9 cellular contexts compared by ENCODE assay signal in genomic region chr7:76049295-76049694, GRCh38. TPM values are rescaled to one million over a fixed set of nuclear protein-coding genes. Genes with fewer than 3 reads are reported as not detected.
A peak's percentile ranks its signal among the peaks of the same experiment; 100 is the strongest.
DNase-seq lines count a peak whose midpoint lies in the region; ATAC-seq and TF ChIP-seq lines count a peak whose summit lies in the region.
"Had no signal": no experiment of that assay in that cellular context is flagged by ENCODE, and none has a peak within 500 bp of the region (broad histone marks: within the 10 kb centered on the region; RNA-seq: fewer than 3 reads in every experiment).

No MANE protein-coding gene starts in this region.

- H3K27me3 ChIP-seq in right cardiac atrium (ENCODE audit: control insufficient read depth, insufficient read depth), result no peaks in the 10 kb centered on the region

- H3K9me3 ChIP-seq in right cardiac atrium (ENCODE audit: control insufficient read depth, low read length), result no peaks in the 10 kb centered on the region

- peak overlapping the region; percentile 33 for H3K27ac Mint-ChIP-seq in T-helper 1 cell treated with Interleukin-12 subunit alpha and Interleukin-12 subunit beta and Interleukin-4 antibody, amounts not matched to agents 30 μg/mL and 1 μg/mL, for 36 hours
- H3K27ac Mint-ChIP-seq in stimulated activated memory B cell treated with anti-CD40 and anti-IgM and Interleukin-4, amounts not matched to agents 10 μg/mL and 1 μg/mL and 100 μg/mL, for 72 hours, result peak overlapping the region; percentile 93

- H3K36me3 Mint-ChIP-seq in T-helper 1 cell treated with Interleukin-12 subunit alpha and Interleukin-12 subunit beta and Interleukin-4 antibody, amounts not matched to agents 30 μg/mL and 1 μg/mL, for 36 hours (ENCODE audit: low read depth), result peaks cover 33% of the 10 kb centered on the region
- H3K36me3 Mint-ChIP-seq in stimulated activated memory B cell treated with anti-CD40 and anti-IgM and Interleukin-4, amounts not matched to agents 10 μg/mL and 1 μg/mL and 100 μg/mL, for 72 hours, result peaks cover 34% of the 10 kb centered on the region

- H3K4me3 Mint-ChIP-seq in T-helper 1 cell treated with Interleukin-12 subunit alpha and Interleukin-12 subunit beta and Interleukin-4 antibody, amounts not matched to agents 30 μg/mL and 1 μg/mL, for 36 hours, result peak overlapping the region; percentile 97
- H3K4me3 Mint-ChIP-seq in stimulated activated memory B cell treated with anti-CD40 and anti-IgM and Interleukin-4, amounts not matched to agents 10 μg/mL and 1 μg/mL and 100 μg/mL, for 72 hours, result peak overlapping the region; percentile 20

- peak overlapping the region; percentile 84 for H3K4me3 ChIP-seq in right cardiac atrium (ENCODE audit: low read length)

- intact Hi-C loops in right cardiac atrium (cut with DNase I), result no loop called here

- no peak for TF ChIP-seq CTCF in VCaP (conservative IDR thresholded peaks at IDR 0.05)

- H3K4me1 ChIP-seq in right cardiac atrium (ENCODE audit: control insufficient read depth, insufficient read depth, low read length), result peaks cover 4% of the 10 kb centered on the region

- no peaks in the 10 kb centered on the region for H3K9me3 Mint-ChIP-seq in T-helper 1 cell treated with Interleukin-12 subunit alpha and Interleukin-12 subunit beta and Interleukin-4 antibody, amounts not matched to agents 30 μg/mL and 1 μg/mL, for 36 hours
- H3K9me3 Mint-ChIP-seq in stimulated activated memory B cell treated with anti-CD40 and anti-IgM and Interleukin-4, amounts not matched to agents 10 μg/mL and 1 μg/mL and 100 μg/mL, for 72 hours, result no peaks in the 10 kb centered on the region

- no peaks in the 10 kb centered on the region for H3K27me3 Mint-ChIP-seq in T-helper 1 cell treated with Interleukin-12 subunit alpha and Interleukin-12 subunit beta and Interleukin-4 antibody, amounts not matched to agents 30 μg/mL and 1 μg/mL, for 36 hours (ENCODE audit: low read depth)
- H3K27me3 Mint-ChIP-seq in stimulated activated memory B cell treated with anti-CD40 and anti-IgM and Interleukin-4, amounts not matched to agents 10 μg/mL and 1 μg/mL and 100 μg/mL, for 72 hours, result no peaks in the 10 kb centered on the region

- H3K27ac ChIP-seq in VCaP (peak overlapping the region; percentile 99), right cardiac atrium (ENCODE audit: low read length) (peak overlapping the region; percentile 20)

- WGBS in right cardiac atrium, result 89% methylated on average over 6 of the region's 6 CpGs

- peaks cover 38% of the 10 kb centered on the region for H3K4me1 Mint-ChIP-seq in T-helper 1 cell treated with Interleukin-12 subunit alpha and Interleukin-12 subunit beta and Interleukin-4 antibody, amounts not matched to agents 30 μg/mL and 1 μg/mL, for 36 hours (ENCODE audit: low read depth)
- H3K4me1 Mint-ChIP-seq in stimulated activated memory B cell treated with anti-CD40 and anti-IgM and Interleukin-4, amounts not matched to agents 10 μg/mL and 1 μg/mL and 100 μg/mL, for 72 hours, result peaks cover 50% of the 10 kb centered on the region

- DNase-seq in T-helper 1 cell (no peak), right cardiac atrium (peak in 1 of 3 donors; percentile 52), middle frontal gyrus (ENCODE audit: extremely low spot score, low spot score) (no peak), SK-N-DZ (ENCODE audit: low spot score) (no peak)
- DNase-seq: cerebellar nuclear complex had no signal

- ATAC-seq in right cardiac atrium (no peak), GM18502 (IDR thresholded peaks at IDR 0.05; ENCODE audit: poor library complexity, unreplicated experiment) (no peak)
- ATAC-seq in stimulated activated memory B cell treated with anti-CD40 and anti-IgM and Interleukin-4, amounts not matched to agents 10 μg/mL and 1 μg/mL and 100 μg/mL, for 72 hours, result no peak

RNA-seq across cellular contexts. Expression of gene MDH2, which starts 1.4 kb away (rescaled TPM):
- 100 to 1,000 TPM; 336 to 499 (median 479) TPM for total RNA-seq in right cardiac atrium
- 310 TPM for polyA plus RNA-seq in right cardiac atrium
- 87.2 and 104 TPM in 2 replicates for polyA plus RNA-seq in SK-N-DZ (2014; cell fraction: cytosol; rRNA removed)
- 57.5 and 74.9 TPM in 2 replicates for polyA plus RNA-seq in SK-N-DZ (2014; cell fraction: nucleus; rRNA removed)

RNA-seq across cellular contexts. Expression of gene STYXL1, which starts 1.5 kb away (rescaled TPM):
- 10 to 100 TPM; 10.2 to 28.5 (median 21.1) TPM for total RNA-seq in right cardiac atrium
- 43.7 TPM for polyA plus RNA-seq in right cardiac atrium
- 51.9 and 55.1 TPM in 2 replicates for polyA plus RNA-seq in SK-N-DZ (2014; cell fraction: cytosol; rRNA removed)
- polyA plus RNA-seq in SK-N-DZ (2014; cell fraction: nucleus; rRNA removed), result 29.8 and 30.9 TPM in 2 replicates

RNA-seq across cellular contexts. Expression of gene TMEM120A, which starts 54.9 kb away (rescaled TPM):
- total RNA-seq in right cardiac atrium, result 100 to 1,000 TPM in 1 of 4 donors, 10 to 100 TPM in 3; 67.7 to 111 (median 82.3) TPM
- polyA plus RNA-seq in right cardiac atrium, result 88.7 TPM
- 20.5 and 25.9 TPM in 2 replicates for polyA plus RNA-seq in SK-N-DZ (2014; cell fraction: cytosol; rRNA removed)
- 30.2 and 33.7 TPM in 2 replicates for polyA plus RNA-seq in SK-N-DZ (2014; cell fraction: nucleus; rRNA removed)
